In genomic region chr5:68970617-68971016, GRCh38 we compare ENCODE assay signal across 1 cellular context.
TF ChIP-seq lines count a peak whose summit lies in the region.

No MANE protein-coding gene starts in this region.

TF ChIP-seq in GM23338, 12 proteins besides CTCF, POLR2A, EP300 and RAD21 (continued from another document):
- TF ChIP-seq REST (IDR thresholded peaks at IDR 0.05; ENCODE audit: unreplicated experiment): no peak
- no peak for TF ChIP-seq CREB1 (CRISPR knock-in tag; IDR thresholded peaks at IDR 0.05; ENCODE audit: low read depth)
- no peak for TF ChIP-seq JUNB (IDR thresholded peaks at IDR 0.05; ENCODE audit: unreplicated experiment)
- no peak for TF ChIP-seq EZH2 (IDR thresholded peaks at IDR 0.05; ENCODE audit: low read depth, unreplicated experiment)
- no peak for TF ChIP-seq ZNF114 (CRISPR knock-in tag; IDR thresholded peaks at IDR 0.05)
